Comparison of ENCODE assay signal across 8 cellular contexts in the genomic region with DNA sequence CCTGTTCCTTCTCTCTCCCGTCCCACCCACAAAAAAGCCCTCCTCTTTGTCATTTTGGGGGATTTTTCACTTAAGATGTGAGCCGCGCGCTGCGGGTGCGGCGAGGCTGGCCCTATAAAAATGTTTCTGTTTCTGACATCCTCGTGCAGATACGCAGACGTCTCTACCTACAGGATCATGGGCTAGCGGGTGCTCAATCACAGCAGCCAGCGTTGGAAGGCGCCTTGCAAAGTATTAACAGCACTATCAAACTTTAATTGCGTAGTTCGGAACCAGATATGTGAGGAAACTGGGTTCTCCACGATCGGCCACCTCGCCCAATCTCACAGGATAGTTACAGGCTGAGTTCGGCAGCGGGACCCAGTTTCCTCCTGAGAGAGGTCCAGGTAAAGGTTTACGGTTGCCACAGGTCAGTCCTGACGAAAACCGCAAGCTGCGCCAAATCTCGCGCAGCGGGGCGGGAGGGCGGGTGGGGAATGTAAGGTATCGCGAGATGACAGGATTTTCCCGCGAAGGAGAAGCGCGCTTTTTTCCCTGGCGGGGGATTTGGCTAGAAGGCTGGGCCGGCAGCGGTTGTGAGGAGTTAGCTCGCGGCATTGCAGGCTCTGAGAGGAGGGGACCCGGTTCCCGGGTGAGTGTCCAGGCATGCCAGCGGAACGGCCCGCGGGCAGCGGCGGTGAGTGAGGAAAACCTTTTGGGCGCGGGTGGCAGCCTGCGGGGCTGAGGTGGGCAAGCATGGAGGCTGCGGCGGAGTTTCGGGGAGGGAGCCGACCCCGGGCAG. TPM values are rescaled to one million over a fixed set of nuclear protein-coding genes. Genes with fewer than 3 reads are reported as not detected.
DNase-seq lines count a peak whose midpoint lies in the region; ATAC-seq and TF ChIP-seq lines count a peak whose summit lies in the region.

A gene (plus strand): TSS at position 512 of the 781 bp plus-strand sequence. CDS start 134 bp downstream, at position 646.

- H3K27me3 Mint-ChIP-seq in WTC11 (ENCODE audit: low read depth), result no peaks in the 10 kb centered on the region

- no peak within 1 kb of the TSS for H3K27ac ChIP-seq in caudate nucleus (ENCODE audit: low read depth, low read length)

- DNase-seq in AG09309 (ENCODE audit: low read depth) (peak; percentile 29), NCI-H2196 (lab: John Stamatoyannopoulos, UW; ENCODE audit: unreplicated experiment) (peak; percentile 72), WTC11 (ENCODE audit: low spot score) (peak; percentile 88), caudate nucleus (lab: John Stamatoyannopoulos, UW) (peak in 54 of 61 donors; percentile 7 to 79 (median 52)), iris pigment epithelial cell (ENCODE audit: low read depth) (peak; percentile 80)
- peak; percentile 67 for DNase-seq in stimulated activated CD4-positive, alpha-beta T cell treated with anti-CD3 and anti-CD28 coated beads, Interleukin-12 subunit alpha, Interleukin-12 subunit beta, amount 100 ng/mL, for 4 hours

- CTCF ChIA-PET in WTC11 (lab: Charles Lee), result no interaction called here

- TF ChIP-seq CTCF in AG09309 (IDR thresholded peaks at IDR 0.05; ENCODE audit: control insufficient read depth, insufficient read depth, low read depth, low read length, missing control alignments), result no peak
- TF ChIP-seq CTCF in WTC11 (IDR thresholded peaks at IDR 0.05), result no peak

- peak within 1 kb of the TSS; percentile 100 for H3K27ac Mint-ChIP-seq in WTC11

- H3K36me3 Mint-ChIP-seq in WTC11, result peaks cover 23% of the 10 kb centered on the region

- H3K4me1 Mint-ChIP-seq in WTC11, result peaks cover 40% of the 10 kb centered on the region

- no peaks in the 10 kb centered on the region for H3K9me3 Mint-ChIP-seq in WTC11

- peak within 1 kb of the TSS; percentile 91 for H3K4me3 ChIP-seq in AG09309 (ENCODE audit: control insufficient read depth, low read depth, low read length)

- POLR2A ChIA-PET in WTC11 (lab: Charles Lee), result interaction anchor here (0.6 to 1.6 kb wide), 3 partner anchors 10 to 131 kb away, joined by 3 to 7 read pairs (median 4); no protein-coding TSS in a partner anchor

- peak within 1 kb of the TSS; percentile 98 for H3K4me3 Mint-ChIP-seq in WTC11

- peak; percentile 82 for ATAC-seq in GM18909 (IDR thresholded peaks at IDR 0.05; ENCODE audit: poor library complexity, unreplicated experiment)
- peak; percentile 77 for ATAC-seq in HG03139 (IDR thresholded peaks at IDR 0.05; ENCODE audit: unreplicated experiment)
- ATAC-seq in WTC11, result peak; percentile 86

TF ChIP-seq in WTC11, 78 proteins besides CTCF, POLR2A, EP300 and RAD21 (continues in another document):
- TF ChIP-seq TP53 (CRISPR knock-in tag; IDR thresholded peaks at IDR 0.05) (0 out of 2 replicates have a peak, but pooled peaks have one; percentile 65), ZNF232 (CRISPR knock-in tag; IDR thresholded peaks at IDR 0.05) (peak; percentile 24; the same call in 1 of the 2 replicates), SP1 (CRISPR knock-in tag; conservative IDR thresholded peaks at IDR 0.05) (peak; percentile 65), ETV6 (CRISPR knock-in tag; IDR thresholded peaks at IDR 0.05) (peak; percentile 27; the same call in 1 of the 2 replicates)
- TF ChIP-seq, protein P1, sequence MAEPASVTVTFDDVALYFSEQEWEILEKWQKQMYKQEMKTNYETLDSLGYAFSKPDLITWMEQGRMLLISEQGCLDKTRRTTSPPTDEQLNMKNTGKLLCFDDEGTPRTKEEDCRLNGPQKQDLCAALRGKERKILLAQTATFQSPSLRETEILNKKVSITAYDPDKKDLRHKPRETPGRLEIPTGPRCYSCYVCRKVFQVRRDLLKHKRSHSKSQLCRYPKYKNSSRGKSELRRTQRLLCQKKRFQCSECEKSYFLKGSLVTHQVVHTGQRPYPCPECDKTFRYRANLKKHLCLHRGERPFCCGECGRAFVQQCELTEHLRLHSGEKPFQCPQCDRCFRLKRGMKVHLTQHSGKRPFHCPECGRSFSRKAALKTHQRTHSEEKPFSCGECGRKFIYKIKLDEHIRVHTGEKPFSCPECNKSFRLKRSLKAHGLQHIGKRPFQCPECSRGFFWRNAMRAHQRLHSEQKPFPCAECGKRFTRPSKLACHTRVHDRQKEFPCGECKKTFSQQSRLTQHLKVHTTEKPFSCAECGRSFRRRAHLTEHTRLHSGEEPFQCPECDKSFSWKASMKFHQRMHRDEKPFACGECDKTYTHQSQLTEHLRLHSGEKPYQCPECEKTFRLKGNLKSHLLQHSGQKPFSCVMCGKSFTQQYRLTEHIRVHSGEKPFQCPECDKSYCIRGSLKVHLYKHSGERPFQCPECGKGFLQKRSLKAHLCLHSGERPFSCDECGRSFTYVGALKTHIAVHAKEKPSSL (CRISPR knock-in tag; conservative IDR thresholded peaks at IDR 0.05), result no peak
- TF ChIP-seq, protein P2, sequence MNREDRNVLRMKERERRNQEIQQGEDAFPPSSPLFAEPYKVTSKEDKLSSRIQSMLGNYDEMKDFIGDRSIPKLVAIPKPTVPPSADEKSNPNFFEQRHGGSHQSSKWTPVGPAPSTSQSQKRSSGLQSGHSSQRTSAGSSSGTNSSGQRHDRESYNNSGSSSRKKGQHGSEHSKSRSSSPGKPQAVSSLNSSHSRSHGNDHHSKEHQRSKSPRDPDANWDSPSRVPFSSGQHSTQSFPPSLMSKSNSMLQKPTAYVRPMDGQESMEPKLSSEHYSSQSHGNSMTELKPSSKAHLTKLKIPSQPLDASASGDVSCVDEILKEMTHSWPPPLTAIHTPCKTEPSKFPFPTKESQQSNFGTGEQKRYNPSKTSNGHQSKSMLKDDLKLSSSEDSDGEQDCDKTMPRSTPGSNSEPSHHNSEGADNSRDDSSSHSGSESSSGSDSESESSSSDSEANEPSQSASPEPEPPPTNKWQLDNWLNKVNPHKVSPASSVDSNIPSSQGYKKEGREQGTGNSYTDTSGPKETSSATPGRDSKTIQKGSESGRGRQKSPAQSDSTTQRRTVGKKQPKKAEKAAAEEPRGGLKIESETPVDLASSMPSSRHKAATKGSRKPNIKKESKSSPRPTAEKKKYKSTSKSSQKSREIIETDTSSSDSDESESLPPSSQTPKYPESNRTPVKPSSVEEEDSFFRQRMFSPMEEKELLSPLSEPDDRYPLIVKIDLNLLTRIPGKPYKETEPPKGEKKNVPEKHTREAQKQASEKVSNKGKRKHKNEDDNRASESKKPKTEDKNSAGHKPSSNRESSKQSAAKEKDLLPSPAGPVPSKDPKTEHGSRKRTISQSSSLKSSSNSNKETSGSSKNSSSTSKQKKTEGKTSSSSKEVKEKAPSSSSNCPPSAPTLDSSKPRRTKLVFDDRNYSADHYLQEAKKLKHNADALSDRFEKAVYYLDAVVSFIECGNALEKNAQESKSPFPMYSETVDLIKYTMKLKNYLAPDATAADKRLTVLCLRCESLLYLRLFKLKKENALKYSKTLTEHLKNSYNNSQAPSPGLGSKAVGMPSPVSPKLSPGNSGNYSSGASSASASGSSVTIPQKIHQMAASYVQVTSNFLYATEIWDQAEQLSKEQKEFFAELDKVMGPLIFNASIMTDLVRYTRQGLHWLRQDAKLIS (CRISPR knock-in tag; IDR thresholded peaks at IDR 0.05; ENCODE audit: borderline replicate concordance), result no peak
- TF ChIP-seq, protein P3, sequence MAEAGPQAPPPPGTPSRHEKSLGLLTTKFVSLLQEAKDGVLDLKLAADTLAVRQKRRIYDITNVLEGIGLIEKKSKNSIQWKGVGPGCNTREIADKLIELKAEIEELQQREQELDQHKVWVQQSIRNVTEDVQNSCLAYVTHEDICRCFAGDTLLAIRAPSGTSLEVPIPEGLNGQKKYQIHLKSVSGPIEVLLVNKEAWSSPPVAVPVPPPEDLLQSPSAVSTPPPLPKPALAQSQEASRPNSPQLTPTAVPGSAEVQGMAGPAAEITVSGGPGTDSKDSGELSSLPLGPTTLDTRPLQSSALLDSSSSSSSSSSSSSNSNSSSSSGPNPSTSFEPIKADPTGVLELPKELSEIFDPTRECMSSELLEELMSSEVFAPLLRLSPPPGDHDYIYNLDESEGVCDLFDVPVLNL (CRISPR knock-in tag; IDR thresholded peaks at IDR 0.05; ENCODE audit: borderline replicate concordance, low read depth), result 0 out of 2 replicates have a peak, but pooled peaks have one; percentile 75
- TF ChIP-seq, protein P4, sequence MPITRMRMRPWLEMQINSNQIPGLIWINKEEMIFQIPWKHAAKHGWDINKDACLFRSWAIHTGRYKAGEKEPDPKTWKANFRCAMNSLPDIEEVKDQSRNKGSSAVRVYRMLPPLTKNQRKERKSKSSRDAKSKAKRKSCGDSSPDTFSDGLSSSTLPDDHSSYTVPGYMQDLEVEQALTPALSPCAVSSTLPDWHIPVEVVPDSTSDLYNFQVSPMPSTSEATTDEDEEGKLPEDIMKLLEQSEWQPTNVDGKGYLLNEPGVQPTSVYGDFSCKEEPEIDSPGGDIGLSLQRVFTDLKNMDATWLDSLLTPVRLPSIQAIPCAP (CRISPR knock-in tag; IDR thresholded peaks at IDR 0.05), result no peak
- TF ChIP-seq, protein P5, sequence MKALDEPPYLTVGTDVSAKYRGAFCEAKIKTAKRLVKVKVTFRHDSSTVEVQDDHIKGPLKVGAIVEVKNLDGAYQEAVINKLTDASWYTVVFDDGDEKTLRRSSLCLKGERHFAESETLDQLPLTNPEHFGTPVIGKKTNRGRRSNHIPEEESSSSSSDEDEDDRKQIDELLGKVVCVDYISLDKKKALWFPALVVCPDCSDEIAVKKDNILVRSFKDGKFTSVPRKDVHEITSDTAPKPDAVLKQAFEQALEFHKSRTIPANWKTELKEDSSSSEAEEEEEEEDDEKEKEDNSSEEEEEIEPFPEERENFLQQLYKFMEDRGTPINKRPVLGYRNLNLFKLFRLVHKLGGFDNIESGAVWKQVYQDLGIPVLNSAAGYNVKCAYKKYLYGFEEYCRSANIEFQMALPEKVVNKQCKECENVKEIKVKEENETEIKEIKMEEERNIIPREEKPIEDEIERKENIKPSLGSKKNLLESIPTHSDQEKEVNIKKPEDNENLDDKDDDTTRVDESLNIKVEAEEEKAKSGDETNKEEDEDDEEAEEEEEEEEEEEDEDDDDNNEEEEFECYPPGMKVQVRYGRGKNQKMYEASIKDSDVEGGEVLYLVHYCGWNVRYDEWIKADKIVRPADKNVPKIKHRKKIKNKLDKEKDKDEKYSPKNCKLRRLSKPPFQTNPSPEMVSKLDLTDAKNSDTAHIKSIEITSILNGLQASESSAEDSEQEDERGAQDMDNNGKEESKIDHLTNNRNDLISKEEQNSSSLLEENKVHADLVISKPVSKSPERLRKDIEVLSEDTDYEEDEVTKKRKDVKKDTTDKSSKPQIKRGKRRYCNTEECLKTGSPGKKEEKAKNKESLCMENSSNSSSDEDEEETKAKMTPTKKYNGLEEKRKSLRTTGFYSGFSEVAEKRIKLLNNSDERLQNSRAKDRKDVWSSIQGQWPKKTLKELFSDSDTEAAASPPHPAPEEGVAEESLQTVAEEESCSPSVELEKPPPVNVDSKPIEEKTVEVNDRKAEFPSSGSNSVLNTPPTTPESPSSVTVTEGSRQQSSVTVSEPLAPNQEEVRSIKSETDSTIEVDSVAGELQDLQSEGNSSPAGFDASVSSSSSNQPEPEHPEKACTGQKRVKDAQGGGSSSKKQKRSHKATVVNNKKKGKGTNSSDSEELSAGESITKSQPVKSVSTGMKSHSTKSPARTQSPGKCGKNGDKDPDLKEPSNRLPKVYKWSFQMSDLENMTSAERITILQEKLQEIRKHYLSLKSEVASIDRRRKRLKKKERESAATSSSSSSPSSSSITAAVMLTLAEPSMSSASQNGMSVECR (CRISPR knock-in tag; IDR thresholded peaks at IDR 0.05; ENCODE audit: borderline replicate concordance), result peak; percentile 85; the same call in 1 of the 2 replicates

RNA-seq across cellular contexts. Expression of the gene that starts here (rescaled TPM):
- 365 to 419 TPM (median 379 TPM) in 3 replicates for total RNA-seq in WTC11 (2021)

Comparison
In these comparisons a context has a peak if more than half of its experiments do, and no peak if none do; other contexts are left out.
1. DNase-seq: peak in every context shown above with its lines; median percentile 88 in WTC11; 80 in iris pigment epithelial cell; 72 in NCI-H2196; 67 in stimulated activated CD4-positive, alpha-beta T cell treated with anti-CD3 and anti-CD28 coated beads, Interleukin-12 subunit alpha, Interleukin-12 subunit beta, amount 100 ng/mL, for 4 hours; 52 in caudate nucleus; 29 in AG09309.